In the genomic region with DNA sequence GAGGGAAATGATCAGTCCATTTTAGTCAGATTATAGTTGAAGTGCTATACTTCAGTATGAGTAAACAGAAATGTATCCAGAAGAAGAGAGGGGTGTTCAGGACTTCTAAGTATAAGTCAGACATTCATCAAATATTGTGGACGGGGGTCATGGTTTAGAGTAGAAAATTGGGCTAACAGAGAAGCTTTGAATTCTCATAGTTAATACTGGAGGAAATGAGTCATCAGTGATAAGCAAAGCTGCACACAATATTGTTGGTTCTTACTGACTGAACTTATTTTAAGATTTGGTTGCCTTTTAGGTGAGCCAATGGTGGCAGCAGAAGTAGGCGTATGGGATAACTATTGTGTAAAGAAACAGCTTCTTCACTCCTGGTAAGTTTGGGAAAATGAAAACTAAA, we compare ENCODE assay signal across 9 cellular contexts. TPM values are rescaled to one million over a fixed set of nuclear protein-coding genes. Genes with fewer than 3 reads are reported as not detected.
A peak's percentile ranks its signal among the peaks of the same experiment; 100 is the strongest.
DNase-seq lines count a peak whose midpoint lies in the region; ATAC-seq and TF ChIP-seq lines count a peak whose summit lies in the region.
"Had no signal": no experiment of that assay in that cellular context is flagged by ENCODE, and none has a peak within 500 bp of the region (broad histone marks: within the 10 kb centered on the region; RNA-seq: fewer than 3 reads in every experiment).

No MANE protein-coding gene starts in this region.

- no peak for TF ChIP-seq CTCF in Loucy (conservative IDR thresholded peaks at IDR 0.05; ENCODE audit: low read length)

- H3K9me3 Mint-ChIP-seq in CD4-positive, alpha-beta memory T cell = peaks cover 0 to 2% (median 0%) of the 10 kb centered on the region in 8 donors
- H3K9me3 Mint-ChIP-seq in activated naive CD8-positive, alpha-beta T cell (ENCODE audit: low read depth) = no peaks in the 10 kb centered on the region

- H3K9me2 ChIP-seq in Loucy (replicated peaks; ENCODE audit: low read depth, low read length) = no peaks in the 10 kb centered on the region

- peaks cover 15% of the 10 kb centered on the region; the same call in 1 of the 2 replicates for H3F3A ChIP-seq in Loucy (ENCODE audit: low read depth)

- no peak overlapping the region for H2BK120ac ChIP-seq in mesenchymal stem cell (ENCODE audit: low read depth, low read length)

- H3K79me1 ChIP-seq in mesenchymal stem cell (replicated peaks; ENCODE audit: low read length, poor library complexity, severe bottlenecking) = peaks cover 5% of the 10 kb centered on the region

- H3K36me3 Mint-ChIP-seq in CD4-positive, alpha-beta memory T cell = peaks cover 31 to 68% of the 10 kb centered on the region in 2 donors
- H3K36me3 Mint-ChIP-seq in activated naive CD8-positive, alpha-beta T cell = peaks cover 16% of the 10 kb centered on the region

- H3K27ac Mint-ChIP-seq in CD4-positive, alpha-beta memory T cell = peak overlapping the region in 5 of 7 donors; percentile 10 to 92 (median 77)
- peak overlapping the region; percentile 90 for H3K27ac Mint-ChIP-seq in activated naive CD8-positive, alpha-beta T cell

- no peak overlapping the region for H2BK5ac ChIP-seq in mesenchymal stem cell (ENCODE audit: low read depth, low read length, poor library complexity, severe bottlenecking)

- H3K4ac ChIP-seq in mesenchymal stem cell (ENCODE audit: low read depth in 1 of 2, low read length in 2 of 2) = no peak overlapping the region

- ATAC-seq in HG03097 (IDR thresholded peaks at IDR 0.05; ENCODE audit: low FRiP score, unreplicated experiment) (no peak), GM18520 (IDR thresholded peaks at IDR 0.05; ENCODE audit: unreplicated experiment) (no peak)

- H2AFZ ChIP-seq in Loucy (ENCODE audit: low read length) = no peak overlapping the region
- H2AFZ ChIP-seq in mesenchymal stem cell (ENCODE audit: low read depth, low read length) = no peak overlapping the region

- no peak overlapping the region for H3K23ac ChIP-seq in mesenchymal stem cell (ENCODE audit: low read length in 2 of 2)

- peak overlapping the region in 4 of 8 donors; percentile 3 to 58 (median 22) for H3K4me3 Mint-ChIP-seq in CD4-positive, alpha-beta memory T cell
- H3K4me3 Mint-ChIP-seq in activated naive CD8-positive, alpha-beta T cell = peak overlapping the region; percentile 71

- no peak overlapping the region for H2BK15ac ChIP-seq in mesenchymal stem cell (ENCODE audit: low read depth, poor library complexity, severe bottlenecking)

- no peak for DNase-seq in CD4-positive, alpha-beta memory T cell
- DNase-seq in mesenchymal stem cell = peak; percentile 81
- no peak for DNase-seq in epidermal melanocyte (ENCODE audit: insufficient read length, low spot score)
- no peak for DNase-seq in DMS153 treated with DMSO at 0.1 percent for 48 hours (lab: John Stamatoyannopoulos, UW; ENCODE audit: unreplicated experiment)
- DNase-seq: NCI-H510A had no signal

- POLR2A ChIA-PET in CD4-positive, alpha-beta memory T cell (lab: Charles Lee; ENCODE audit: partially characterized antibody) = interaction anchor here (1.2 to 5.4 kb wide), 2 partner anchors 9 to 29 kb away, joined by 6 to 87 read pairs; partner anchors contain the start of genes CCT6A and PSPH

- H3K4me3 ChIP-seq in CD4-positive, alpha-beta memory T cell (ENCODE audit: low read length in 2 of 2) = no peak overlapping the region
- no peak overlapping the region for H3K4me3 ChIP-seq in Loucy (ENCODE audit: low read length, poor library complexity, severe bottlenecking)
- no peak overlapping the region for H3K4me3 ChIP-seq in mesenchymal stem cell (ENCODE audit: insufficient read depth in 1 of 2, low read depth in 1 of 2, low read length in 2 of 2)

- CTCF ChIA-PET in CD4-positive, alpha-beta memory T cell (lab: Charles Lee; ENCODE audit: partially characterized antibody) = interaction anchor here (1.1 to 1.4 kb wide), 4 partner anchors 9 to 98 kb away, joined by 3 to 4 read pairs (median 4); partner anchors contain the start of gene NIPSNAP2

- H4K20me1 ChIP-seq in Loucy (ENCODE audit: insufficient read depth, low read length, poor library complexity, severe bottlenecking) = peaks cover 57% of the 10 kb centered on the region

- no peak overlapping the region for H2BK12ac ChIP-seq in mesenchymal stem cell (ENCODE audit: low read length in 2 of 2)

- no peak overlapping the region for H2AK5ac ChIP-seq in mesenchymal stem cell (ENCODE audit: low read length, severe bottlenecking)

- H3K27me3 Mint-ChIP-seq in CD4-positive, alpha-beta memory T cell = no peaks in the 10 kb centered on the region
- H3K27me3 Mint-ChIP-seq in activated naive CD8-positive, alpha-beta T cell = no peaks in the 10 kb centered on the region

- WGBS in mesenchymal stem cell = 31% methylated on average over 2 of the region's 2 CpGs

- peaks cover 60% of the 10 kb centered on the region for H3K79me2 ChIP-seq in Loucy (ENCODE audit: insufficient read depth, low read length)

- intact Hi-C loops in CD4-positive, alpha-beta memory T cell (cut with micrococcal nuclease) = no loop called here

- peaks cover 22% of the 10 kb centered on the region for H3K4me1 ChIP-seq in CD4-positive, alpha-beta memory T cell (ENCODE audit: insufficient read depth, low read length)
- H3K4me1 ChIP-seq in Loucy (ENCODE audit: insufficient read depth, low read length, poor library complexity, severe bottlenecking) (peaks cover 23% of the 10 kb centered on the region), mesenchymal stem cell (ENCODE audit: control insufficient read depth, insufficient read depth, low read depth, low read length) (peaks cover 4% of the 10 kb centered on the region)

- no peaks in the 10 kb centered on the region for H3K9me3 ChIP-seq in CD4-positive, alpha-beta memory T cell (ENCODE audit: control insufficient read depth in 1 of 2, low read length in 2 of 2)
- H3K9me3 ChIP-seq in Loucy (ENCODE audit: insufficient read depth, low read depth, low read length) = no peaks in the 10 kb centered on the region
- H3K9me3 ChIP-seq in mesenchymal stem cell (ENCODE audit: control insufficient read depth, low read length) = no peaks in the 10 kb centered on the region

- H4K91ac ChIP-seq in mesenchymal stem cell (ENCODE audit: low read length) = no peak overlapping the region

- H3K14ac ChIP-seq in mesenchymal stem cell (ENCODE audit: low read length in 2 of 2) = no peak overlapping the region

- peaks cover 35% of the 10 kb centered on the region for H3K36me3 ChIP-seq in CD4-positive, alpha-beta memory T cell (ENCODE audit: insufficient read depth, low read length)
- peaks cover 49% of the 10 kb centered on the region for H3K36me3 ChIP-seq in Loucy (ENCODE audit: insufficient read depth, low read length)
- H3K36me3 ChIP-seq in mesenchymal stem cell (ENCODE audit: control insufficient read depth in 1 of 2, insufficient read depth in 2 of 2, low read depth in 1 of 2, low read length in 2 of 2) = peaks cover 11 to 68% of the 10 kb centered on the region in 2 experiments

- H3K9ac ChIP-seq in Loucy (ENCODE audit: low read depth, low read length, poor library complexity, severe bottlenecking) = no peak overlapping the region
- H3K9ac ChIP-seq in mesenchymal stem cell (ENCODE audit: low read length) = peak overlapping the region; percentile 97

- H3K27ac ChIP-seq in CD4-positive, alpha-beta memory T cell (ENCODE audit: low read depth, low read length) = no peak overlapping the region
- H3K27ac ChIP-seq in mesenchymal stem cell (ENCODE audit: low read length, poor library complexity, severe bottlenecking) = peak overlapping the region; percentile 72

- peaks cover 21 to 35% (median 27%) of the 10 kb centered on the region in 4 donors for H3K4me1 Mint-ChIP-seq in CD4-positive, alpha-beta memory T cell
- peaks cover 43% of the 10 kb centered on the region for H3K4me1 Mint-ChIP-seq in activated naive CD8-positive, alpha-beta T cell (ENCODE audit: low read depth)

- H3K27me3 ChIP-seq in CD4-positive, alpha-beta memory T cell (ENCODE audit: insufficient read depth, low read length) = no peaks in the 10 kb centered on the region
- H3K27me3 ChIP-seq in Loucy (ENCODE audit: insufficient read depth, low read length, poor library complexity, severe bottlenecking) (no peaks in the 10 kb centered on the region), mesenchymal stem cell (ENCODE audit: control insufficient read depth in 1 of 2, insufficient read depth in 1 of 2, low read length in 2 of 2) (no peaks in the 10 kb centered on the region)

- H3K4me2 ChIP-seq in Loucy (ENCODE audit: low read depth, low read length, poor library complexity, severe bottlenecking) = peak overlapping the region; percentile 61
- no peak overlapping the region for H3K4me2 ChIP-seq in mesenchymal stem cell (ENCODE audit: low read length, poor library complexity, severe bottlenecking)

- no peak overlapping the region for H3K18ac ChIP-seq in mesenchymal stem cell (ENCODE audit: low read depth in 1 of 2, low read length in 2 of 2)

- H4K8ac ChIP-seq in mesenchymal stem cell (ENCODE audit: low read length) = no peak overlapping the region

RNA-seq across cellular contexts. Expression of gene SUMF2, which starts 1.7 kb away (rescaled TPM):
- 100 to 1,000 TPM; 172 to 177 TPM for total RNA-seq in CD4-positive, alpha-beta memory T cell
- 100 to 1,000 TPM in 1 of 2 donors, 10 to 100 TPM in 1; 79.9 to 157 TPM for polyA plus RNA-seq in CD4-positive, alpha-beta memory T cell
- polyA plus RNA-seq in mesenchymal stem cell (2013, experiment 1 of 2) = 131 TPM
- 133 TPM for polyA plus RNA-seq in mesenchymal stem cell (2013, experiment 2 of 2)

RNA-seq across cellular contexts. Expression of gene CCT6A, which starts 10.8 kb away (rescaled TPM):
- total RNA-seq in CD4-positive, alpha-beta memory T cell = 10 to 100 TPM; 72.9 to 78.2 TPM
- polyA plus RNA-seq in CD4-positive, alpha-beta memory T cell = 100 to 1,000 TPM in 1 of 2 donors, 10 to 100 TPM in 1; 94.7 to 113 TPM
- polyA plus RNA-seq in mesenchymal stem cell (2013, experiment 1 of 2) = 153 TPM
- 160 TPM for polyA plus RNA-seq in mesenchymal stem cell (2013, experiment 2 of 2)

RNA-seq across cellular contexts. Expression of gene PSPH, which starts 11.1 kb away (rescaled TPM):
- total RNA-seq in CD4-positive, alpha-beta memory T cell = 1 to 10 TPM; 4.3 to 8.0 TPM
- polyA plus RNA-seq in CD4-positive, alpha-beta memory T cell = 1 to 10 TPM; 2.1 to 4.1 TPM
- polyA plus RNA-seq in mesenchymal stem cell (2013, experiment 1 of 2) = 17.2 TPM
- 18.2 TPM for polyA plus RNA-seq in mesenchymal stem cell (2013, experiment 2 of 2)

RNA-seq across cellular contexts. Expression of gene PHKG1, which starts 30.4 kb away (rescaled TPM):
- 1 to 10 TPM; 2.9 to 3.7 TPM for total RNA-seq in CD4-positive, alpha-beta memory T cell
- under 1 TPM in 1 of 2 donors, not detected in 1; 0.53 TPM for polyA plus RNA-seq in CD4-positive, alpha-beta memory T cell
- 0.10 TPM for polyA plus RNA-seq in mesenchymal stem cell (2013, experiment 1 of 2)
- polyA plus RNA-seq in mesenchymal stem cell (2013, experiment 2 of 2) = 0.05 TPM

RNA-seq across cellular contexts. Expression of gene CHCHD2, which starts 43.9 kb away (rescaled TPM):
- total RNA-seq in CD4-positive, alpha-beta memory T cell = 100 to 1,000 TPM; 147 to 156 TPM
- 100 to 1,000 TPM; 504 to 526 TPM for polyA plus RNA-seq in CD4-positive, alpha-beta memory T cell
- polyA plus RNA-seq in mesenchymal stem cell (2013, experiment 1 of 2) = 202 TPM
- 217 TPM for polyA plus RNA-seq in mesenchymal stem cell (2013, experiment 2 of 2)
